Comparison of ENCODE assay signal across 1 cellular context in genomic region chr13:80340643-80341097, GRCh38.
TF ChIP-seq lines count a peak whose summit lies in the region.

No MANE protein-coding gene starts in this region.

TF ChIP-seq in endothelial cell of umbilical vein, 7 proteins besides CTCF, POLR2A, EP300 and RAD21 (continued from another document):
- no peak for TF ChIP-seq MAX (IDR thresholded peaks at IDR 0.05; ENCODE audit: insufficient read depth, insufficient read length)
- TF ChIP-seq MYC (IDR thresholded peaks at IDR 0.05; ENCODE audit: low read depth, low read length): no peak
- TF ChIP-seq POLR2AphosphoS5 (IDR thresholded peaks at IDR 0.05; ENCODE audit: insufficient read depth, low read depth, low read length): no peak
